15 cellular contexts compared by ENCODE assay signal in the genomic region with DNA sequence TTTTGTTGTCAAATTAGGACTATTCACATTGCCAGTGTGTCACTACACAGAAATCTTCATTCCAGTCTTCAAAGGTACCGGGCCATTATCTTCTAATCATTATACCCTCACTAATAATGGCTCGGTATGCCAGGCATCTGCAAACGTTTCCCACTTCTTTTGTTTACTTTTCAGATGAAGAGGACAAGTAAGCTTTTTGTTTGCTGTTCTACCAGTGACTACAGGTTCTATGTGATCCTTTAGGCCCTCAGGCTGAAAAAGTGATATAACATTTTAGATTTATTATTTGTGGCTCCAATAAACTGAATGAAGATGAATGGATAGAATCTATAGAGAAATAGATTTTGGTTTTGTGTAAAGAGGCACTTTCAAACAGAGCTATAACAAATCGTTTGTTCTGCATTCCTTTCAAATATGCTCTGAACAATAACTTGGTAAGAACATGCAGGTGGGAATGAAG. TPM values are rescaled to one million over a fixed set of nuclear protein-coding genes. Genes with fewer than 3 reads are reported as not detected.
DNase-seq lines count a peak whose midpoint lies in the region; ATAC-seq lines count a peak whose summit lies in the region.
"Had no signal": no experiment of that assay in that cellular context is flagged by ENCODE, and none has a peak within 500 bp of the region (broad histone marks: within the 10 kb centered on the region; RNA-seq: fewer than 3 reads in every experiment).

No MANE protein-coding gene starts in this region.

- ATAC-seq in left ventricle myocardium superior: no peak
- ATAC-seq in HG03025 (IDR thresholded peaks at IDR 0.05; ENCODE audit: low FRiP score, unreplicated experiment): no peak
- ATAC-seq: activated CD4-positive, CD25-positive, alpha-beta regulatory T cell treated with anti-CD3 and anti-CD28 coated beads, Interleukin-2, amount 50 U/mL, for 24 hours had no signal

- peak; percentile 12 for DNase-seq in EH (ENCODE audit: low read depth)
- peak; percentile 51 for DNase-seq in NCI-H345 (lab: John Stamatoyannopoulos, UW)
- DNase-seq in islet precursor cell: peak; percentile 84
- no peak for DNase-seq in left ventricle myocardium superior
- DNase-seq in NCI-H524 treated with DMSO at 0.1 percent for 48 hours (lab: John Stamatoyannopoulos, UW): no peak
- DNase-seq: activated naive CD8-positive, alpha-beta T cell treated with anti-CD3 and anti-CD28 coated beads for 36 hours; GM23248; KBM-7; NCI-H1930; stimulated activated CD4-positive, alpha-beta T cell treated with anti-CD3 and anti-CD28 coated beads, Interleukin-12 subunit alpha, Interleukin-12 subunit beta, amount 100 ng/mL, for 4 hours had no signal

- intact Hi-C loops in left ventricle myocardium superior (cut with micrococcal nuclease): loop anchor here (5.0 kb wide), 1 partner anchor 43 kb away; no protein-coding TSS in a partner anchor

RNA-seq across cellular contexts. Expression of a gene that starts 0.4 kb away (rescaled TPM):
- total RNA-seq in left ventricle myocardium superior: not detected
- total RNA-seq: activated naive CD8-positive, alpha-beta T cell treated with anti-CD3 and anti-CD28 coated beads for 36 hours; cerebellum; endothelial cell of umbilical vein; GM23248; OCI-LY7 had no signal

RNA-seq across cellular contexts. Expression of a gene that starts 9.6 kb away (rescaled TPM):
- total RNA-seq in left ventricle myocardium superior: not detected
- total RNA-seq: activated naive CD8-positive, alpha-beta T cell treated with anti-CD3 and anti-CD28 coated beads for 36 hours; cerebellum; endothelial cell of umbilical vein; GM23248; OCI-LY7 had no signal

RNA-seq across cellular contexts. Expression of a gene that starts 15.4 kb away (rescaled TPM):
- not detected for total RNA-seq in left ventricle myocardium superior
- total RNA-seq: activated naive CD8-positive, alpha-beta T cell treated with anti-CD3 and anti-CD28 coated beads for 36 hours; cerebellum; endothelial cell of umbilical vein; GM23248; OCI-LY7 had no signal

RNA-seq across cellular contexts. Expression of a gene that starts 17.7 kb away (rescaled TPM):
- not detected for total RNA-seq in left ventricle myocardium superior
- total RNA-seq: activated naive CD8-positive, alpha-beta T cell treated with anti-CD3 and anti-CD28 coated beads for 36 hours; cerebellum; endothelial cell of umbilical vein; OCI-LY7 had no signal

RNA-seq across cellular contexts. Expression of a gene that starts 20.7 kb away (rescaled TPM):
- total RNA-seq in left ventricle myocardium superior: not detected
- total RNA-seq: activated naive CD8-positive, alpha-beta T cell treated with anti-CD3 and anti-CD28 coated beads for 36 hours; cerebellum; endothelial cell of umbilical vein; GM23248; OCI-LY7 had no signal

Comparison
In these comparisons a context has a peak if more than half of its experiments do, and no peak if none do; other contexts are left out.
1. DNase-seq: peak in EH (single experiment), NCI-H345 (single experiment) and islet precursor cell (single experiment); none in left ventricle myocardium superior (single experiment) and NCI-H524 treated with DMSO at 0.1 percent for 48 hours (single experiment).